Comparison of ENCODE assay signal across 15 cellular contexts in genomic region chr1:223341111-223341510, GRCh38. TPM values are rescaled to one million over a fixed set of nuclear protein-coding genes. Genes with fewer than 3 reads are reported as not detected.
A peak's percentile ranks its signal among the peaks of the same experiment; 100 is the strongest.
DNase-seq lines count a peak whose midpoint lies in the region; ATAC-seq, FAIRE-seq and TF ChIP-seq lines count a peak whose summit lies in the region.
"Had no signal": no experiment of that assay in that cellular context is flagged by ENCODE, and none has a peak within 500 bp of the region (broad histone marks: within the 10 kb centered on the region; RNA-seq: fewer than 3 reads in every experiment).

No MANE protein-coding gene starts in this region.

- H2BK120ac ChIP-seq in mesendoderm (ENCODE audit: low read depth, low read length) = no peak overlapping the region

- H3K27me3 ChIP-seq in mesendoderm (ENCODE audit: insufficient read depth, low read length, poor library complexity) = no peaks in the 10 kb centered on the region
- H3K27me3 ChIP-seq: right lobe of liver had no signal

- no peak for FAIRE-seq in GM12892 (lab: Jason Lieb, UNC)
- FAIRE-seq: GM18507 had no signal

- peaks cover 2% of the 10 kb centered on the region for H3K4me1 ChIP-seq in mesendoderm (ENCODE audit: control insufficient read depth, low read depth, low read length)
- H3K4me1 ChIP-seq: right lobe of liver had no signal

- no peak overlapping the region for H4K5ac ChIP-seq in mesendoderm (ENCODE audit: low read length)

- no peak for TF ChIP-seq POLR2A in GM12892 (IDR thresholded peaks at IDR 0.05; ENCODE audit: low read depth, low read length)

- no peaks in the 10 kb centered on the region for H3K36me3 ChIP-seq in mesendoderm (ENCODE audit: control insufficient read depth, insufficient read depth, low read length)
- H3K36me3 ChIP-seq: right lobe of liver had no signal

- H3K79me1 ChIP-seq in mesendoderm (ENCODE audit: low read length) = no peaks in the 10 kb centered on the region

- H3K4ac ChIP-seq in mesendoderm (ENCODE audit: low read depth, low read length) = no peak overlapping the region

- no peak overlapping the region for H2BK15ac ChIP-seq in mesendoderm (replicated peaks; ENCODE audit: low read depth)

- H3K4me2 ChIP-seq in mesendoderm (ENCODE audit: low read length) = no peak overlapping the region

- H3K27ac ChIP-seq in mesendoderm (ENCODE audit: low read depth, low read length) = no peak overlapping the region
- H3K27ac ChIP-seq: right lobe of liver had no signal

- in situ Hi-C loops in Caki2 (cut with HindIII; ENCODE audit: low pct_unique_long_range_greater_than_20kb, low sequenced_read_pairs) = no loop called here

- H3K4me3 ChIP-seq in mesendoderm (ENCODE audit: low read length) = no peak overlapping the region
- H3K4me3 ChIP-seq: right lobe of liver had no signal

- H3K23ac ChIP-seq in mesendoderm (ENCODE audit: low read length) = no peak overlapping the region

- no peaks in the 10 kb centered on the region for H3K79me2 ChIP-seq in mesendoderm (ENCODE audit: control insufficient read depth, insufficient read depth, low read length)

- ATAC-seq in GM18502 (IDR thresholded peaks at IDR 0.05; ENCODE audit: poor library complexity, unreplicated experiment) = no peak
- ATAC-seq: activated T-cell treated with anti-CD3 and anti-CD28 coated beads, Interleukin-2, amount 50 U/mL, for 4 hours; right lobe of liver had no signal

- H3K18ac ChIP-seq in mesendoderm (ENCODE audit: low read length) = no peak overlapping the region

- H4K8ac ChIP-seq in mesendoderm (ENCODE audit: low read depth, low read length) = no peak overlapping the region

- peak; percentile 38 for DNase-seq in Caki2 (ENCODE audit: low read depth)
- DNase-seq in NCI-H446 (lab: John Stamatoyannopoulos, UW) = peak; percentile 67 to 87
- peak; percentile 30 for DNase-seq in dedifferentiated amniotic fluid mesenchymal stem cell (ENCODE audit: extremely low spot score)
- peak; percentile 81 for DNase-seq in left kidney (ENCODE audit: low read depth, low spot score)
- DNase-seq in stimulated activated CD4-positive, alpha-beta T cell treated with anti-CD3 and anti-CD28 coated beads, Interleukin-2, amount 100 ng/mL, for 24 hours = no peak
- no peak for DNase-seq in GM12892 (ENCODE audit: insufficient read length)
- no peak for DNase-seq in mesendoderm
- DNase-seq: activated T-cell treated with anti-CD3 and anti-CD28 coated beads, Interleukin-2, amount 50 U/mL, for 4 hours; CD4-positive, alpha-beta memory T cell; effector CD8-positive, alpha-beta T cell; NCI-H2029 treated with DMSO at 0.1 percent for 48 hours; right lobe of liver had no signal

- WGBS in mesendoderm (ENCODE audit: extremely low coverage, insufficient coverage, low lambda C conversion rate) = no CpG with 5 or more reads among the region's 7 CpGs

- H3K9ac ChIP-seq in mesendoderm (ENCODE audit: low read length) = no peak overlapping the region

- no peak overlapping the region for H3K56ac ChIP-seq in mesendoderm (ENCODE audit: low read length)

- no peak overlapping the region for H2AK5ac ChIP-seq in mesendoderm (ENCODE audit: low read length)

- H2BK5ac ChIP-seq in mesendoderm (ENCODE audit: low read length) = no peak overlapping the region

RNA-seq across cellular contexts. Expression of gene SUSD4, which starts 22.9 kb away (rescaled TPM):
- total RNA-seq in Caki2 (2014; rRNA removed; shearing (Covaris generic); ENCODE audit: low replicate concordance) = 3.5 and 11.9 TPM in 2 replicates
- polyA plus RNA-seq in GM12892 (2012; ENCODE audit: missing spikeins) = 0.08 TPM
- 0.84 TPM for polyA plus RNA-seq in mesendoderm (2013, experiment 1 of 2)
- polyA plus RNA-seq in mesendoderm (2013, experiment 2 of 2) = 0.90 TPM

RNA-seq across cellular contexts. Expression of gene CCDC185, which starts 52.1 kb away (rescaled TPM):
- total RNA-seq in Caki2 (2014; rRNA removed; shearing (Covaris generic); ENCODE audit: low replicate concordance) = not detected in 2 replicates
- not detected for polyA plus RNA-seq in GM12892 (2012; ENCODE audit: missing spikeins)
- polyA plus RNA-seq in mesendoderm (2013, experiment 1 of 2) = 0.04 TPM
- not detected for polyA plus RNA-seq in mesendoderm (2013, experiment 2 of 2)
- total RNA-seq: activated T-cell treated with anti-CD3 and anti-CD28 coated beads, Interleukin-2, amount 50 U/mL, for 4 hours; CD4-positive, alpha-beta memory T cell; right lobe of liver; T-helper 1 cell treated with Interleukin-12 subunit alpha and Interleukin-12 subunit beta and Interleukin-4 antibody, amounts not matched to agents 30 ng/mL and 1 ng/mL, for 36 hours had no signal
- polyA plus RNA-seq: CD4-positive, alpha-beta memory T cell had no signal

Comparison
In these comparisons a context has a peak if more than half of its experiments do, and no peak if none do; other contexts are left out.
1. DNase-seq: peak in Caki2 (single experiment), NCI-H446 (2 of 2), dedifferentiated amniotic fluid mesenchymal stem cell (single experiment) and left kidney (single experiment); none in stimulated activated CD4-positive, alpha-beta T cell treated with anti-CD3 and anti-CD28 coated beads, Interleukin-2, amount 100 ng/mL, for 24 hours (0 of 2), GM12892 (single experiment) and mesendoderm (single experiment).